In the genomic region with DNA sequence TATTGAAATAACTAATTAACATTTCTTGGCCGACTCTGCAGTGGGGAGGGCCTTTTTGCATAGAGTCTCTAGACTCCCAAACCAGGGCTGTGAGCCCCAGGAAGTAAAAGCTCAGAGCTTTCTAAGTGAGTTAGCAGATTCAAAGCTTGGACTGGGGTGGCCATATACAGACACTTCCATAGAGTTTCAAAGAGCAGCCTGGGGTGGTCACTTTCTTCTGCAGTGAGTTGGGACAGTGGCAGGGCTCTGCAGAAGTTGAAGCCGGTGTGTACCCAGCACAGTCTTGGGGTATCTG, we compare ENCODE assay signal across 28 cellular contexts.
DNase-seq lines count a peak whose midpoint lies in the region; ATAC-seq, FAIRE-seq and TF ChIP-seq lines count a peak whose summit lies in the region.
"Had no signal": no experiment of that assay in that cellular context is flagged by ENCODE, and none has a peak within 500 bp of the region (broad histone marks: within the 10 kb centered on the region; RNA-seq: fewer than 3 reads in every experiment).

No MANE protein-coding gene starts in this region.

- H3K4me1 Mint-ChIP-seq in activated T-helper 17 cell treated with anti-CD3 and anti-CD28 coated beads, Interleukin-2, amount 50 U/mL, for 72 hours, result peaks cover 18% of the 10 kb centered on the region
- H3K4me1 Mint-ChIP-seq in naive thymus-derived CD8-positive, alpha-beta T cell, result peaks cover 27 to 61% (median 56%) of the 10 kb centered on the region in 4 donors
- peaks cover 13 to 16% of the 10 kb centered on the region in 2 experiments for H3K4me1 Mint-ChIP-seq in H9

- H3K9ac ChIP-seq in H9 (ENCODE audit: extremely low read depth, insufficient read length, low read length) (no peak overlapping the region), mesenchymal stem cell (ENCODE audit: low read length) (no peak overlapping the region)

- ATAC-seq in right cardiac atrium, result no peak
- ATAC-seq in activated T-helper 17 cell treated with anti-CD3 and anti-CD28 coated beads, Interleukin-2, amount 50 U/mL, for 72 hours (replicated peaks), result no peak
- no peak for ATAC-seq in naive thymus-derived CD8-positive, alpha-beta T cell
- ATAC-seq: GM23338 had no signal

- H4K91ac ChIP-seq in H9 (ENCODE audit: insufficient read length, low read depth, low read length) (no peak overlapping the region), mesenchymal stem cell (ENCODE audit: low read length) (no peak overlapping the region)

- no peak overlapping the region for H3T11ph ChIP-seq in H9 (ENCODE audit: low read length)

- H2BK12ac ChIP-seq in H9 (ENCODE audit: insufficient read length, low read depth, low read length) (no peak overlapping the region), mesenchymal stem cell (ENCODE audit: low read length in 2 of 2) (peak overlapping the region in 1 of 2 experiments; percentile 67)

- H3K27ac Mint-ChIP-seq in activated T-helper 17 cell treated with anti-CD3 and anti-CD28 coated beads, Interleukin-2, amount 50 U/mL, for 72 hours, result peak overlapping the region; percentile 56
- H3K27ac Mint-ChIP-seq in naive thymus-derived CD8-positive, alpha-beta T cell, result peak overlapping the region in 7 of 10 donors; percentile 39 to 91 (median 60)
- H3K27ac Mint-ChIP-seq in H9, result no peak overlapping the region; a peak in 1 of 7 replicates
- H3K27ac Mint-ChIP-seq: activated naive CD4-positive, alpha-beta T cell treated with anti-CD3 and anti-CD28 coated beads for 36 hours; GM23338 had no signal

- H3K27me3 ChIP-seq in right cardiac atrium (ENCODE audit: control insufficient read depth, insufficient read depth) (no peaks in the 10 kb centered on the region), tibial artery (no peaks in the 10 kb centered on the region), H9 (ENCODE audit: insufficient read depth, low read length) (no peaks in the 10 kb centered on the region), mesenchymal stem cell (ENCODE audit: control insufficient read depth in 1 of 2, insufficient read depth in 1 of 2, low read length in 2 of 2) (no peaks in the 10 kb centered on the region)
- H3K27me3 ChIP-seq: breast epithelium, suprapubic skin had no signal

- no peak overlapping the region for H4K5ac ChIP-seq in H9 (ENCODE audit: insufficient read length, low read depth, low read length)

- no peaks in the 10 kb centered on the region for H3K9me3 Mint-ChIP-seq in activated T-helper 17 cell treated with anti-CD3 and anti-CD28 coated beads, Interleukin-2, amount 50 U/mL, for 72 hours
- no peaks in the 10 kb centered on the region for H3K9me3 Mint-ChIP-seq in naive thymus-derived CD8-positive, alpha-beta T cell
- H3K9me3 Mint-ChIP-seq in H9, result no peaks in the 10 kb centered on the region
- H3K9me3 Mint-ChIP-seq: activated naive CD4-positive, alpha-beta T cell treated with anti-CD3 and anti-CD28 coated beads for 36 hours; GM23338; naive B cell; T-helper 2 cell treated with Interferon-gamma antibody and Interleukin-4, amounts not matched to agents 5 μg/mL and 100 μg/mL, for 36 hours had no signal

- H3K79me1 ChIP-seq in H9 (ENCODE audit: insufficient read depth, low read depth, low read length, poor library complexity, severe bottlenecking) (no peaks in the 10 kb centered on the region), mesenchymal stem cell (replicated peaks; ENCODE audit: low read length, poor library complexity, severe bottlenecking) (peaks cover 12% of the 10 kb centered on the region)

- no peak for FAIRE-seq in RCC 7860 (lab: Jason Lieb, UNC)
- FAIRE-seq: colon, islet of Langerhans had no signal

- TF ChIP-seq CTCF in tibial artery (IDR thresholded peaks at IDR 0.05), result no peak
- TF ChIP-seq CTCF in H9 (conservative IDR thresholded peaks at IDR 0.05), result no peak

- peaks cover 38% of the 10 kb centered on the region for H3K4me1 ChIP-seq in right cardiac atrium (ENCODE audit: control insufficient read depth, insufficient read depth, low read length)
- H3K4me1 ChIP-seq in tibial artery, result peaks cover 4 to 71% (median 42%) of the 10 kb centered on the region in 4 donors
- peaks cover 2% of the 10 kb centered on the region; the same call in 1 of the 2 replicates for H3K4me1 ChIP-seq in H9 (ENCODE audit: insufficient read depth, low read length)
- H3K4me1 ChIP-seq in mesenchymal stem cell (ENCODE audit: control insufficient read depth, insufficient read depth, low read depth, low read length), result peaks cover 20% of the 10 kb centered on the region

- H3K18ac ChIP-seq in H9 (ENCODE audit: insufficient read length, low read depth, low read length) (no peak overlapping the region), mesenchymal stem cell (ENCODE audit: low read depth in 1 of 2, low read length in 2 of 2) (no peak overlapping the region)

- H3K36me3 ChIP-seq in tibial artery (no peaks in the 10 kb centered on the region), mesenchymal stem cell (ENCODE audit: control insufficient read depth in 1 of 2, insufficient read depth in 2 of 2, low read depth in 1 of 2, low read length in 2 of 2) (no peaks in the 10 kb centered on the region)
- H3K36me3 ChIP-seq: breast epithelium, suprapubic skin had no signal

- H3K9me3 ChIP-seq in right cardiac atrium (ENCODE audit: control insufficient read depth, low read length), result no peaks in the 10 kb centered on the region
- H3K9me3 ChIP-seq in tibial artery, result no peaks in the 10 kb centered on the region
- no peaks in the 10 kb centered on the region for H3K9me3 ChIP-seq in H9 (ENCODE audit: control insufficient read depth, low read depth, low read length)
- no peaks in the 10 kb centered on the region for H3K9me3 ChIP-seq in mesenchymal stem cell (ENCODE audit: control insufficient read depth, low read length)
- H3K9me3 ChIP-seq: breast epithelium, suprapubic skin had no signal

- H2BK15ac ChIP-seq in H9 (ENCODE audit: low read depth, low read length), result no peak overlapping the region
- no peak overlapping the region for H2BK15ac ChIP-seq in mesenchymal stem cell (ENCODE audit: low read depth, poor library complexity, severe bottlenecking)

- H2BK5ac ChIP-seq in H9 (ENCODE audit: insufficient read length, low read length), result no peak overlapping the region
- H2BK5ac ChIP-seq in mesenchymal stem cell (ENCODE audit: low read depth, low read length, poor library complexity, severe bottlenecking), result no peak overlapping the region

- DNase-seq in right cardiac atrium, result peak in 1 of 3 donors; percentile 11
- no peak for DNase-seq in cardiac septum (ENCODE audit: low spot score)
- no peak for DNase-seq in naive thymus-derived CD8-positive, alpha-beta T cell
- DNase-seq in tibial artery, result peak; percentile 12 to 25
- no peak for DNase-seq in H9
- no peak for DNase-seq in mesenchymal stem cell
- no peak for DNase-seq in RCC 7860 (ENCODE audit: low spot score)
- DNase-seq: activated naive CD4-positive, alpha-beta T cell treated with anti-CD3 and anti-CD28 coated beads for 36 hours; activated T-cell treated with anti-CD3 and anti-CD28 coated beads, Interleukin-2, amount 50 U/mL, for 48 hours; amniotic stem cell; C1 segment of cervical spinal cord; effector CD8-positive, alpha-beta T cell; IMR-90; midbrain; naive B cell; NCI-H146; NCI-H226; NCI-H526 treated with DMSO at 0.1 percent for 48 hours; PC-9; SHP77; stimulated activated naive CD4-positive, alpha-beta T cell had no signal

- H4K20me1 ChIP-seq in H9 (ENCODE audit: control insufficient read depth, insufficient read depth, insufficient read length), result no peaks in the 10 kb centered on the region

- H3K23ac ChIP-seq in H9 (ENCODE audit: insufficient read length, low read depth, low read length) (no peak overlapping the region), mesenchymal stem cell (ENCODE audit: low read length in 2 of 2) (no peak overlapping the region)

- H3K23me2 ChIP-seq in H9 (ENCODE audit: insufficient read length, low read depth, low read length, poor library complexity, severe bottlenecking), result no peaks in the 10 kb centered on the region

- H3K4ac ChIP-seq in H9 (ENCODE audit: low read depth, low read length) (no peak overlapping the region), mesenchymal stem cell (ENCODE audit: low read depth in 1 of 2, low read length in 2 of 2) (no peak overlapping the region)

- intact Hi-C loops in right cardiac atrium (cut with DNase I), result no loop called here
- intact Hi-C loops in cardiac septum (cut with DNase I), result no loop called here
- intact Hi-C loops in tibial artery (cut with DNase I; ENCODE audit: low total_unique reads), result no loop called here

- H2AK5ac ChIP-seq in H9 (ENCODE audit: insufficient read length, low read length) (no peak overlapping the region), mesenchymal stem cell (ENCODE audit: low read length, severe bottlenecking) (no peak overlapping the region)

- H3K4me3 ChIP-seq in right cardiac atrium (ENCODE audit: low read length), result no peak overlapping the region
- no peak overlapping the region for H3K4me3 ChIP-seq in tibial artery
- no peak overlapping the region for H3K4me3 ChIP-seq in mesenchymal stem cell (ENCODE audit: insufficient read depth in 1 of 2, low read depth in 1 of 2, low read length in 2 of 2)
- H3K4me3 ChIP-seq: breast epithelium, GM23338, PC-9, suprapubic skin had no signal

- no peak overlapping the region for H3K56ac ChIP-seq in H9 (ENCODE audit: insufficient read length, low read depth, low read length)

- H3K27me3 Mint-ChIP-seq in activated T-helper 17 cell treated with anti-CD3 and anti-CD28 coated beads, Interleukin-2, amount 50 U/mL, for 72 hours, result no peaks in the 10 kb centered on the region
- no peaks in the 10 kb centered on the region for H3K27me3 Mint-ChIP-seq in naive thymus-derived CD8-positive, alpha-beta T cell
- peaks cover 2% of the 10 kb centered on the region; the same call in 1 of the 2 replicates for H3K27me3 Mint-ChIP-seq in H9 (ENCODE audit: low read depth)

- H2AFZ ChIP-seq in H9 (ENCODE audit: low read length), result no peak overlapping the region
- H2AFZ ChIP-seq in mesenchymal stem cell (ENCODE audit: low read depth, low read length), result no peak overlapping the region
- H2AFZ ChIP-seq: GM23338, PC-9 had no signal

- H3K4me2 ChIP-seq in H9 (ENCODE audit: insufficient read depth, insufficient read length, low read length) (no peak overlapping the region), mesenchymal stem cell (ENCODE audit: low read length, poor library complexity, severe bottlenecking) (no peak overlapping the region)
- H3K4me2 ChIP-seq: GM23338, PC-9 had no signal

- no peak overlapping the region for H4K8ac ChIP-seq in H9 (replicated peaks; ENCODE audit: insufficient read length, low read depth, low read length)
- H4K8ac ChIP-seq in mesenchymal stem cell (ENCODE audit: low read length), result no peak overlapping the region

- H2BK20ac ChIP-seq in H9 (ENCODE audit: low read depth, low read length, poor library complexity, severe bottlenecking), result no peak overlapping the region

- no peak overlapping the region for H3K4me3 Mint-ChIP-seq in activated T-helper 17 cell treated with anti-CD3 and anti-CD28 coated beads, Interleukin-2, amount 50 U/mL, for 72 hours
- no peak overlapping the region for H3K4me3 Mint-ChIP-seq in naive thymus-derived CD8-positive, alpha-beta T cell
- H3K4me3 Mint-ChIP-seq in H9, result no peak overlapping the region
- H3K4me3 Mint-ChIP-seq: activated naive CD4-positive, alpha-beta T cell treated with anti-CD3 and anti-CD28 coated beads for 36 hours; GM23338; naive B cell; T-helper 2 cell treated with Interferon-gamma antibody and Interleukin-4, amounts not matched to agents 5 μg/mL and 100 μg/mL, for 36 hours had no signal

- H3K36me3 Mint-ChIP-seq in activated T-helper 17 cell treated with anti-CD3 and anti-CD28 coated beads, Interleukin-2, amount 50 U/mL, for 72 hours (ENCODE audit: low read depth), result peaks cover 6% of the 10 kb centered on the region
- peaks cover 0 to 4% (median 0%) of the 10 kb centered on the region in 3 donors for H3K36me3 Mint-ChIP-seq in naive thymus-derived CD8-positive, alpha-beta T cell
- no peaks in the 10 kb centered on the region for H3K36me3 Mint-ChIP-seq in H9 (ENCODE audit: insufficient read depth in 1 of 3, low read depth in 3 of 3)
- H3K36me3 Mint-ChIP-seq: naive B cell had no signal

- H3K27ac ChIP-seq in right cardiac atrium (ENCODE audit: low read length), result peak overlapping the region; percentile 6
- peak overlapping the region; percentile 53 to 64 for H3K27ac ChIP-seq in tibial artery
- H3K27ac ChIP-seq in H9 (ENCODE audit: insufficient read length, low read depth, low read length), result no peak overlapping the region
- H3K27ac ChIP-seq in mesenchymal stem cell (ENCODE audit: low read length, poor library complexity, severe bottlenecking), result no peak overlapping the region
- H3K27ac ChIP-seq: breast epithelium, PC-9, suprapubic skin had no signal

- H2BK120ac ChIP-seq in H9 (ENCODE audit: low read depth, low read length, poor library complexity, severe bottlenecking) (no peak overlapping the region), mesenchymal stem cell (ENCODE audit: low read depth, low read length) (no peak overlapping the region)

- no peak overlapping the region for H3K14ac ChIP-seq in H9 (ENCODE audit: insufficient read depth, low read length)
- no peak overlapping the region for H3K14ac ChIP-seq in mesenchymal stem cell (ENCODE audit: low read length in 2 of 2)

- POLR2A ChIA-PET in naive thymus-derived CD8-positive, alpha-beta T cell (lab: Charles Lee), result interaction anchor here (1.7 to 1.9 kb wide), 2 partner anchors 15 to 18 kb away, joined by 4 to 6 read pairs; no protein-coding TSS in a partner anchor

- 63% methylated on average over 2 of the region's 2 CpGs for WGBS in right cardiac atrium
- no CpG with 5 or more reads among the region's 2 CpGs for WGBS in H9 (ENCODE audit: extremely low coverage, insufficient read length, low lambda C conversion rate)
- 80% methylated on average over 2 of the region's 2 CpGs for WGBS in mesenchymal stem cell

- no peaks in the 10 kb centered on the region for H3K79me2 ChIP-seq in H9 (ENCODE audit: insufficient read depth, low read length)

Comparison
In these comparisons a context has a peak if more than half of its experiments do, and no peak if none do; other contexts are left out.
1. DNase-seq: peak in tibial artery (2 of 2); none in cardiac septum (single experiment), naive thymus-derived CD8-positive, alpha-beta T cell (0 of 10), H9 (single experiment), mesenchymal stem cell (single experiment) and RCC 7860 (single experiment).
2. H3K27ac ChIP-seq: peak in right cardiac atrium (single experiment) and tibial artery (2 of 2); none in H9 (single experiment) and mesenchymal stem cell (single experiment).
3. H3K27ac Mint-ChIP-seq: peak in activated T-helper 17 cell treated with anti-CD3 and anti-CD28 coated beads, Interleukin-2, amount 50 U/mL, for 72 hours (single experiment) and naive thymus-derived CD8-positive, alpha-beta T cell (7 of 10); none in H9 (0 of 3).